ENCODE assay signal across 12 cellular contexts in the genomic region with DNA sequence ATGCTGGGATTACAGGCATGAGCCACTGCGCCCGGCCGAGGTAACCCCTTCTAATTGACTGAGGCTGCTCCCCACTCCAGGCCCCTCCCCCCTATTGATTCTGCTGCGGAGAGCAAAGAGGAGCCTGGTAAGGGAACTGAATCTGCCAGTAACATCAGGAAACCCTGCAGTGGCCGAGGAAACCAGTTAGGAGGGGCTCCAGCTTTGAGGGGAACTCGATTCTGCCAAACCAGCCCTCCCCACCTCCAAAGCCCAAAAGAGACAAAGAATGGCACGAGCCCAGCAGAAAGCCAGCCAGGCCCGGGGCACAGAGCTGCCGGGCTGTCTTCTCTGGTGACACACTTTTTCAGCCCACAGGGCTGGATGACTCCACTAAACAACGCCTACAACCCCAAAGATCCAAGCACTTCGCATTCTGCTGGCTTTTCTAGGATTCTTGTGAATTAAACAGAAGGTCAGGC. TPM values are rescaled to one million over a fixed set of nuclear protein-coding genes. Genes with fewer than 3 reads are reported as not detected.
DNase-seq lines count a peak whose midpoint lies in the region; ATAC-seq and TF ChIP-seq lines count a peak whose summit lies in the region.
"Had no signal": no experiment of that assay in that cellular context is flagged by ENCODE, and none has a peak within 500 bp of the region (broad histone marks: within the 10 kb centered on the region; RNA-seq: fewer than 3 reads in every experiment).

No MANE protein-coding gene starts in this region.

- peaks cover 26% of the 10 kb centered on the region for H3K36me3 Mint-ChIP-seq in brain
- peaks cover 21% of the 10 kb centered on the region for H3K36me3 Mint-ChIP-seq in endothelial cell (ENCODE audit: low read depth, unreplicated experiment)
- H3K36me3 Mint-ChIP-seq: CD4-positive, CD25-positive, alpha-beta regulatory T cell had no signal

- DNase-seq in left lung (no peak), spleen (peak; percentile 54), NCI-H2107 treated with DMSO at 0.1 percent for 48 hours (lab: John Stamatoyannopoulos, UW; ENCODE audit: unreplicated experiment) (no peak), endothelial cell (ENCODE audit: low spot score) (no peak), iPS-NIHi7 (ENCODE audit: extremely low spot score) (no peak)
- no peak for DNase-seq in stimulated activated naive CD4-positive, alpha-beta T cell treated with Interleukin-2 at 50 U/mL for 16 hours (lab: John Stamatoyannopoulos, UW)
- DNase-seq: activated CD8-positive, alpha-beta T cell treated with anti-CD3 and anti-CD28 coated beads for 36 hours; CD4-positive, CD25-positive, alpha-beta regulatory T cell; central memory CD4-positive, alpha-beta T cell had no signal

- H3K9ac ChIP-seq in HUES48 (ENCODE audit: low read depth, low read length) = no peak overlapping the region

- H3K4me1 ChIP-seq in HUES48 (ENCODE audit: control insufficient read depth, insufficient read depth, low read length) = no peaks in the 10 kb centered on the region
- H3K4me1 ChIP-seq in left lung = peaks cover 0 to 13% of the 10 kb centered on the region in 2 donors
- H3K4me1 ChIP-seq in spleen = peaks cover 0 to 15% (median 6%) of the 10 kb centered on the region in 6 donors

- ATAC-seq in left lung = peak; percentile 39

- H3K27me3 ChIP-seq in HUES48 (ENCODE audit: control insufficient read depth, insufficient read depth, low read length) = no peaks in the 10 kb centered on the region
- no peaks in the 10 kb centered on the region for H3K27me3 ChIP-seq in left lung
- H3K27me3 ChIP-seq in spleen (replicated peaks in 1 of 7) = no peaks in the 10 kb centered on the region

- no peak for TF ChIP-seq CTCF in brain (conservative IDR thresholded peaks at IDR 0.05)
- no peak for TF ChIP-seq CTCF in left lung (IDR thresholded peaks at IDR 0.05)
- TF ChIP-seq CTCF in spleen (IDR thresholded peaks at IDR 0.05 in 8 of 11, conservative IDR thresholded peaks at IDR 0.05 in 3 of 11) = no peak
- no peak for TF ChIP-seq CTCF in endothelial cell (IDR thresholded peaks at IDR 0.05; ENCODE audit: unreplicated experiment)

- H3K27ac Mint-ChIP-seq in brain (peak overlapping the region; percentile 76 to 97 (median 90)), endothelial cell (ENCODE audit: unreplicated experiment) (no peak overlapping the region)
- H3K27ac Mint-ChIP-seq: activated CD8-positive, alpha-beta T cell treated with anti-CD3 and anti-CD28 coated beads for 36 hours; CD4-positive, CD25-positive, alpha-beta regulatory T cell; T-helper 2 cell treated with Interferon-gamma antibody and Interleukin-4, amounts not matched to agents 5 μg/mL and 100 μg/mL, for 36 hours had no signal

- H3K27me3 Mint-ChIP-seq in brain = no peaks in the 10 kb centered on the region
- H3K27me3 Mint-ChIP-seq in endothelial cell (ENCODE audit: unreplicated experiment) = peaks cover 7% of the 10 kb centered on the region
- H3K27me3 Mint-ChIP-seq: activated CD8-positive, alpha-beta T cell treated with anti-CD3 and anti-CD28 coated beads for 36 hours; CD4-positive, CD25-positive, alpha-beta regulatory T cell had no signal

- H3K9me3 Mint-ChIP-seq in brain (peaks cover 13 to 34% (median 23%) of the 10 kb centered on the region in 5 experiments), endothelial cell (ENCODE audit: unreplicated experiment) (peaks cover 5% of the 10 kb centered on the region)

- WGBS in spleen, 5 donors = 28 to 44% (median 37%) methylated on average over 11 of the region's 11 CpGs

- H3K4me3 ChIP-seq in HUES48 (ENCODE audit: low read depth, low read length) = no peak overlapping the region
- H3K4me3 ChIP-seq in left lung = no peak overlapping the region
- H3K4me3 ChIP-seq in spleen = no peak overlapping the region

- H3K27ac ChIP-seq in HUES48 (ENCODE audit: low read depth, low read length) (peak overlapping the region; percentile 27), left lung (peak overlapping the region in 1 of 2 donors; percentile 41), spleen (peak overlapping the region in 4 of 8 donors; percentile 28 to 51 (median 38))

- H3K4me1 Mint-ChIP-seq in brain = peaks cover 35% of the 10 kb centered on the region
- H3K4me1 Mint-ChIP-seq in endothelial cell (ENCODE audit: unreplicated experiment) = peaks cover 6% of the 10 kb centered on the region
- H3K4me1 Mint-ChIP-seq: CD4-positive, CD25-positive, alpha-beta regulatory T cell had no signal

- H3K36me3 ChIP-seq in HUES48 (ENCODE audit: control insufficient read depth, insufficient read depth, low read length) = no peaks in the 10 kb centered on the region
- peaks cover 0 to 3% of the 10 kb centered on the region in 2 donors for H3K36me3 ChIP-seq in left lung
- peaks cover 0 to 3% (median 0%) of the 10 kb centered on the region in 6 donors for H3K36me3 ChIP-seq in spleen

- no peak for TF ChIP-seq POLR2A in spleen (IDR thresholded peaks at IDR 0.05)

- H3K4me3 Mint-ChIP-seq in brain = peak overlapping the region in 3 of 5 experiments; percentile 20 to 46 (median 46)
- no peak overlapping the region for H3K4me3 Mint-ChIP-seq in endothelial cell (ENCODE audit: unreplicated experiment)
- H3K4me3 Mint-ChIP-seq: activated CD8-positive, alpha-beta T cell treated with anti-CD3 and anti-CD28 coated beads for 36 hours; CD4-positive, CD25-positive, alpha-beta regulatory T cell; T-helper 2 cell treated with Interferon-gamma antibody and Interleukin-4, amounts not matched to agents 5 μg/mL and 100 μg/mL, for 36 hours had no signal

- intact Hi-C loops in left lung (cut with DNase I) (no loop called here), spleen (cut with DNase I; ENCODE audit: low total_unique reads) (no loop called here)

- peaks cover 13% of the 10 kb centered on the region for H3K9me3 ChIP-seq in HUES48 (ENCODE audit: control insufficient read depth, insufficient read depth, low read length)
- peaks cover 0 to 23% of the 10 kb centered on the region in 2 donors for H3K9me3 ChIP-seq in left lung
- H3K9me3 ChIP-seq in spleen = peaks cover 3 to 28% (median 23%) of the 10 kb centered on the region in 8 donors

RNA-seq across cellular contexts. Expression of a gene that starts 15.0 kb away (rescaled TPM):
- 39.9 TPM for polyA plus RNA-seq in brain (ENCODE audit: insufficient read depth, low read depth, low replicate concordance)
- 10 to 100 TPM; 38.6 to 43.2 TPM for total RNA-seq in left lung
- 10 to 100 TPM; 39.6 to 52.8 (median 49.2) TPM for total RNA-seq in spleen
- 10 to 100 TPM; 18.8 to 31.9 (median 25.0) TPM for polyA plus RNA-seq in spleen
- 46.5 TPM for total RNA-seq in endothelial cell (ENCODE audit: unreplicated experiment)
